8 cellular contexts compared by ENCODE assay signal in genomic region chr11:125070699-125071254, GRCh38. TPM values are rescaled to one million over a fixed set of nuclear protein-coding genes. Genes with fewer than 3 reads are reported as not detected.
A peak's percentile ranks its signal among the peaks of the same experiment; 100 is the strongest.
DNase-seq lines count a peak whose midpoint lies in the region; ATAC-seq and TF ChIP-seq lines count a peak whose summit lies in the region.

No MANE protein-coding gene starts in this region.

- TF ChIP-seq POLR2A in gastrocnemius medialis (IDR thresholded peaks at IDR 0.05): no peak

- H3K4me3 Mint-ChIP-seq in CD14-positive monocyte: peak overlapping the region; percentile 6 to 76

- intact Hi-C loops in CD14-positive monocyte (cut with micrococcal nuclease): loop anchor here in 1 of 2 donors (5.0 kb wide), 1 partner anchor 42 kb away; the partner anchor contains the start of gene TMEM218
- intact Hi-C loops in gastrocnemius medialis (cut with DNase I; ENCODE audit: low total_unique reads): no loop called here

- H3K4me1 ChIP-seq in gastrocnemius medialis (peaks cover 4 to 7% of the 10 kb centered on the region in 2 donors), HAP-1 (no peaks in the 10 kb centered on the region)

- H3K27ac Mint-ChIP-seq in CD14-positive monocyte: peak overlapping the region; percentile 99 to 100 (median 99)

- H3K27ac ChIP-seq in gastrocnemius medialis: peak overlapping the region in 1 of 4 donors; percentile 31

- H3K9me3 Mint-ChIP-seq in CD14-positive monocyte: peaks cover 0 to 2% (median 0%) of the 10 kb centered on the region in 7 donors

- peaks cover 0 to 5% (median 4%) of the 10 kb centered on the region in 3 donors for H3K27me3 ChIP-seq in gastrocnemius medialis
- H3K27me3 ChIP-seq in HAP-1 (ENCODE audit: low read depth): no peaks in the 10 kb centered on the region

- DNase-seq in CD14-positive monocyte (ENCODE audit: low spot score) (peak; percentile 99), UCSD-AML1 (lab: John Stamatoyannopoulos, UW; ENCODE audit: unreplicated experiment) (peak; percentile 81), glomerular visceral epithelial cell (ENCODE audit: extremely low spot score) (peak; percentile 44), gastrocnemius medialis (peak; percentile 47 to 61), HAP-1 (ENCODE audit: low spot score in 2 of 2) (no peak), NCI-H1417 treated with DMSO at 0.1 percent for 48 hours (lab: John Stamatoyannopoulos, UW) (no peak)

- no peak overlapping the region for H3K4me3 ChIP-seq in gastrocnemius medialis
- H3K4me3 ChIP-seq in HAP-1: no peak overlapping the region

- TF ChIP-seq CTCF in CD14-positive monocyte (IDR thresholded peaks at IDR 0.05) (no peak), gastrocnemius medialis (IDR thresholded peaks at IDR 0.05 in 4 of 5, conservative IDR thresholded peaks at IDR 0.05 in 1 of 5) (no peak)

- peaks cover 0 to 5% (median 5%) of the 10 kb centered on the region in 3 donors for H3K27me3 Mint-ChIP-seq in CD14-positive monocyte (ENCODE audit: low read depth in 3 of 3)

- peaks cover 30 to 51% of the 10 kb centered on the region in 2 donors for H3K36me3 Mint-ChIP-seq in CD14-positive monocyte

- H3K4me1 Mint-ChIP-seq in CD14-positive monocyte: peaks cover 90% of the 10 kb centered on the region

- H3K36me3 ChIP-seq in gastrocnemius medialis: no peaks in the 10 kb centered on the region
- H3K36me3 ChIP-seq in HAP-1 (replicated peaks): no peaks in the 10 kb centered on the region

- ATAC-seq in GM19372 (IDR thresholded peaks at IDR 0.05; ENCODE audit: low read depth, unreplicated experiment) (peak; percentile 69), HG03342 (IDR thresholded peaks at IDR 0.05; ENCODE audit: unreplicated experiment) (peak; percentile 61), gastrocnemius medialis (peak; percentile 31 to 43)

- in situ Hi-C loops in gastrocnemius medialis (cut with MboI; ENCODE audit: low sequenced_read_pairs in 4 of 4): no loop called here
- in situ Hi-C loops in HAP-1 (cut with MboI; ENCODE audit: low sequenced_read_pairs): no loop called here

- H3K9me3 ChIP-seq in gastrocnemius medialis (no peaks in the 10 kb centered on the region), HAP-1 (no peaks in the 10 kb centered on the region)

RNA-seq across cellular contexts. Expression of gene SLC37A2, which starts 7.7 kb away (rescaled TPM):
- polyA plus RNA-seq in CD14-positive monocyte: 10 to 100 TPM; 70.8 to 81.5 TPM
- total RNA-seq in gastrocnemius medialis: 1 to 10 TPM in 3 of 4 donors, under 1 TPM in 1; 0.75 to 2.1 (median 1.5) TPM

RNA-seq across cellular contexts. Expression of gene TMEM218, which starts 40.6 kb away (rescaled TPM):
- polyA plus RNA-seq in CD14-positive monocyte: 10 to 100 TPM; 55.7 to 57.7 TPM
- 10 to 100 TPM in 1 of 4 donors, 1 to 10 TPM in 3; 6.3 to 11.2 (median 9.4) TPM for total RNA-seq in gastrocnemius medialis

Comparison
In these comparisons a context has a peak if more than half of its experiments do, and no peak if none do; other contexts are left out.
1. DNase-seq: peak in CD14-positive monocyte (single experiment), UCSD-AML1 (single experiment), glomerular visceral epithelial cell (single experiment) and gastrocnemius medialis (2 of 2); none in HAP-1 (0 of 2) and NCI-H1417 treated with DMSO at 0.1 percent for 48 hours (single experiment).
2. Peak in every context shown above with its lines, with median percentiles within 50 percentile points of each other: ATAC-seq.